24 cellular contexts compared by ENCODE assay signal in the genomic region with DNA sequence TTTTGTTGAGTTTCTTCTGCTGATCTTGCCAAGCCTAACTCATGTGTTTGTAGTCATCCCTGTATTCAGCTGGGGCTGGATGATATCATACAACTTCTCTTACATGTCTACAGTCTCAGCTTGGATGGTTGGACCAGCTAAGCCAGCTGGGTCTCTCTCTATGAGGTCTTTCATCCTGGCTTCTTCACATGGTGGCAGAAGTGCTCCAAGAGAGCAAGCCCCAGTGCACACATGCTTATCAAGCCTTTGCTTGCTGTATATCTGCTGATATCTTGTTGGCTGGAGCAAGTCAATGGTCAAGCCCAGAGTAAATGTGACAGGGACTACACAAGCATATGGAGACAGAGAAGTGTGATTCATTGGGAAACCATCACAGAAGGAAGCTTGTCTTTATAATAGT. TPM values are rescaled to one million over a fixed set of nuclear protein-coding genes. Genes with fewer than 3 reads are reported as not detected.
A peak's percentile ranks its signal among the peaks of the same experiment; 100 is the strongest.
DNase-seq lines count a peak whose midpoint lies in the region; ATAC-seq, FAIRE-seq and TF ChIP-seq lines count a peak whose summit lies in the region.
"Had no signal": no experiment of that assay in that cellular context is flagged by ENCODE, and none has a peak within 500 bp of the region (broad histone marks: within the 10 kb centered on the region; RNA-seq: fewer than 3 reads in every experiment).

No MANE protein-coding gene starts in this region.

- no peak overlapping the region for H3K4me3 Mint-ChIP-seq in activated naive CD4-positive, alpha-beta T cell treated with anti-CD3 and anti-CD28 coated beads for 36 hours
- H3K4me3 Mint-ChIP-seq in stimulated activated memory B cell treated with anti-CD40 and anti-IgM and Interleukin-4, amounts not matched to agents 10 μg/mL and 1 μg/mL and 100 μg/mL, for 72 hours = no peak overlapping the region
- H3K4me3 Mint-ChIP-seq: B cell; CD4-positive, CD25-positive, alpha-beta regulatory T cell; IgD-negative memory B cell had no signal

- TF ChIP-seq POLR2A in IMR-90 (IDR thresholded peaks at IDR 0.05; ENCODE audit: low read depth, low read length) (no peak), K562 (conservative IDR thresholded peaks at IDR 0.05) (no peak)

- no peaks in the 10 kb centered on the region for H3K79me1 ChIP-seq in IMR-90 (ENCODE audit: low read depth in 1 of 2, low read length in 2 of 2)

- dilution Hi-C loops in IMR-90 (cut with HindIII; ENCODE audit: low sequenced_read_pairs, unreplicated experiment) = no loop called here

- no peak overlapping the region for H2BK5ac ChIP-seq in IMR-90 (ENCODE audit: low read depth, low read length, poor library complexity, severe bottlenecking)

- no peaks in the 10 kb centered on the region for H3K36me3 Mint-ChIP-seq in activated naive CD4-positive, alpha-beta T cell treated with anti-CD3 and anti-CD28 coated beads for 36 hours (ENCODE audit: low read depth)
- H3K36me3 Mint-ChIP-seq in stimulated activated memory B cell treated with anti-CD40 and anti-IgM and Interleukin-4, amounts not matched to agents 10 μg/mL and 1 μg/mL and 100 μg/mL, for 72 hours = no peaks in the 10 kb centered on the region
- H3K36me3 Mint-ChIP-seq: CD4-positive, CD25-positive, alpha-beta regulatory T cell; IgD-negative memory B cell had no signal

- no peak overlapping the region for H3K4ac ChIP-seq in IMR-90 (ENCODE audit: low read depth, low read length)

- H3K4me3 ChIP-seq in IMR-90 (ENCODE audit: insufficient read depth, low read depth, low read length) = no peak overlapping the region
- no peak overlapping the region for H3K4me3 ChIP-seq in K562
- H3K4me3 ChIP-seq: HAP-1, PC-9 had no signal

- H3K9me3 Mint-ChIP-seq in activated naive CD4-positive, alpha-beta T cell treated with anti-CD3 and anti-CD28 coated beads for 36 hours = no peaks in the 10 kb centered on the region
- H3K9me3 Mint-ChIP-seq in stimulated activated memory B cell treated with anti-CD40 and anti-IgM and Interleukin-4, amounts not matched to agents 10 μg/mL and 1 μg/mL and 100 μg/mL, for 72 hours = no peaks in the 10 kb centered on the region
- H3K9me3 Mint-ChIP-seq: IgD-negative memory B cell had no signal

- no peak overlapping the region for H3K56ac ChIP-seq in IMR-90 (ENCODE audit: extremely low read depth, insufficient read depth, low read length)

- BruUV-seq in IMR-90 (replicated peaks; lab: Mats Ljungman, UMichigan) (no TSS peak), K562 (replicated peaks; lab: Mats Ljungman, UMichigan) (no TSS peak)

- no peaks in the 10 kb centered on the region for H4K20me1 ChIP-seq in IMR-90 (ENCODE audit: insufficient read depth, low read length)
- H4K20me1 ChIP-seq in K562 (replicated peaks; ENCODE audit: control insufficient read depth, insufficient read depth, low read length) = no peaks in the 10 kb centered on the region

- no peak overlapping the region for H3K9ac ChIP-seq in IMR-90 (ENCODE audit: low read depth, low read length)
- no peak overlapping the region for H3K9ac ChIP-seq in K562 (ENCODE audit: insufficient read depth in 1 of 2, low read depth in 2 of 2, low read length in 2 of 2)
- H3K9ac ChIP-seq: SK-N-SH had no signal

- no peaks in the 10 kb centered on the region for H3K79me2 ChIP-seq in K562 (ENCODE audit: control insufficient read depth, insufficient read depth, low read length)

- ATAC-seq in IMR-90 (ENCODE audit: low read depth) (no peak), K562 (peak; percentile 96), GM21529 (IDR thresholded peaks at IDR 0.05; ENCODE audit: unreplicated experiment) (no peak)
- peak; percentile 50 for ATAC-seq in stimulated activated memory B cell treated with anti-CD40 and anti-IgM and Interleukin-4, amounts not matched to agents 10 μg/mL and 1 μg/mL and 100 μg/mL, for 72 hours

- peak; percentile 78 for FAIRE-seq in K562 (lab: Jason Lieb, UNC)
- FAIRE-seq: A204.1 had no signal

- CTCF ChIA-PET in activated naive CD4-positive, alpha-beta T cell treated with anti-CD3 and anti-CD28 coated beads for 36 hours (lab: Charles Lee) = interaction anchor here (1.6 kb wide), 1 partner anchor 9 kb away, joined by 4 read pairs; no protein-coding TSS in a partner anchor
- CTCF ChIA-PET in IMR-90 (lab: Yijun Ruan, JAX) (no interaction called here), K562 (lab: Yijun Ruan, JAX; ENCODE audit: low intra/inter-chr PET ratio) (no interaction called here)

- no peak overlapping the region for H3K27ac ChIP-seq in IMR-90 (ENCODE audit: insufficient read depth, low read length)
- no peak overlapping the region for H3K27ac ChIP-seq in K562 (ENCODE audit: extremely low read depth, low read depth, low read length)
- H3K27ac ChIP-seq: PC-9 had no signal

- in situ Hi-C loops in IMR-90 (cut with MboI; ENCODE audit: low sequenced_read_pairs) = no loop called here
- in situ Hi-C loops in K562 (cut with MboI) = no loop called here

- no peak overlapping the region for H3K23ac ChIP-seq in IMR-90 (ENCODE audit: low read depth, low read length)

- H3K4me1 ChIP-seq in IMR-90 (ENCODE audit: control insufficient read depth, insufficient read depth, low read length) = no peaks in the 10 kb centered on the region
- H3K4me1 ChIP-seq in K562 (replicated peaks in 1 of 2; ENCODE audit: control insufficient read depth in 2 of 2, insufficient read depth in 2 of 2, low read length in 2 of 2) = peaks cover 0 to 5% of the 10 kb centered on the region in 2 experiments; a peak in 2 of 5 replicates
- H3K4me1 ChIP-seq: HAP-1 had no signal

- H2BK120ac ChIP-seq in IMR-90 (ENCODE audit: low read depth, low read length) = no peak overlapping the region

- H2BK15ac ChIP-seq in IMR-90 (ENCODE audit: low read depth, low read length) = no peak overlapping the region

- TF ChIP-seq RAD21 in IMR-90 (IDR thresholded peaks at IDR 0.05; ENCODE audit: low read length) (no peak), K562 (CRISPR knock-in tag; conservative IDR thresholded peaks at IDR 0.05 in 1 of 2, IDR thresholded peaks at IDR 0.05 in 1 of 2) (peak; percentile 72 to 87)

- H2AK5ac ChIP-seq in IMR-90 (ENCODE audit: low read depth, low read length) = no peak overlapping the region

- H2AFZ ChIP-seq in IMR-90 (replicated peaks; ENCODE audit: low read length, poor library complexity) = no peak overlapping the region
- H2AFZ ChIP-seq in K562 (ENCODE audit: low read depth, low read length) = no peak overlapping the region
- H2AFZ ChIP-seq: PC-9 had no signal

- no peak for TF ChIP-seq CTCF in IMR-90 (conservative IDR thresholded peaks at IDR 0.05; ENCODE audit: low read depth, low read length)
- TF ChIP-seq CTCF in K562 (IDR thresholded peaks at IDR 0.05 in 2 of 3, conservative IDR thresholded peaks at IDR 0.05 in 1 of 3; ENCODE audit: insufficient read depth in 2 of 3, low read depth in 1 of 3, low read length in 3 of 3) = peak; percentile 20 to 56 (median 26); a peak in 3 of 6 replicates

- H4K5ac ChIP-seq in IMR-90 (ENCODE audit: low read depth, low read length) = no peak overlapping the region

- no peak overlapping the region for H4K91ac ChIP-seq in IMR-90 (ENCODE audit: insufficient read depth, low read depth, low read length)

- no peak overlapping the region for H3K4me2 ChIP-seq in IMR-90 (ENCODE audit: low read depth, low read length)
- H3K4me2 ChIP-seq in K562 (ENCODE audit: insufficient read depth, low read length) = no peak overlapping the region
- H3K4me2 ChIP-seq: PC-9, SK-N-SH had no signal

- POLR2A ChIA-PET in IMR-90 (lab: Charles Lee; ENCODE audit: unreplicated experiment) = no interaction called here
- POLR2A ChIA-PET in K562 (lab: Yijun Ruan, JAX) = no interaction called here

- H3K14ac ChIP-seq in IMR-90 (replicated peaks; ENCODE audit: low read depth, low read length) = no peak overlapping the region

- intact Hi-C loops in activated naive CD4-positive, alpha-beta T cell treated with anti-CD3 and anti-CD28 coated beads for 36 hours (cut with micrococcal nuclease) = no loop called here
- intact Hi-C loops in IMR-90 (cut with micrococcal nuclease) (no loop called here), K562 (cut with micrococcal nuclease) (loop anchor here (1.0 to 2.0 kb wide), 2 partner anchors 84 to 145 kb away; a partner anchor contains a TSS)

- peak; percentile 5 for DNase-seq in activated naive CD4-positive, alpha-beta T cell treated with anti-CD3 and anti-CD28 coated beads for 36 hours
- no peak for DNase-seq in activated naive CD4-positive, alpha-beta T cell treated with anti-CD3 and anti-CD28 coated beads, Interleukin-2, amount 50 U/mL, for 16 hours
- no peak for DNase-seq in IMR-90
- peak in 2 of 4 experiments; percentile 35 to 68 for DNase-seq in K562 (ENCODE audit: extremely low read depth in 1 of 4, low spot score in 3 of 4)
- no peak for DNase-seq in NCI-H2227 treated with DMSO at 0.1 percent for 48 hours (lab: John Stamatoyannopoulos, UW)
- no peak for DNase-seq in pons (ENCODE audit: low spot score)
- DNase-seq: CD4-positive, CD25-positive, alpha-beta regulatory T cell; DND-41; Karpas-422; MV-4-11; NCI-H1105 treated with DMSO at 0.1 percent for 48 hours; NCI-H2029 treated with DMSO at 0.1 percent for 48 hours; NCI-H2171; NCI-H446; PC-9; RPMI8226; SHP77; SK-N-SH had no signal

- H2BK20ac ChIP-seq in IMR-90 (ENCODE audit: low read depth, low read length) = no peak overlapping the region

- TF ChIP-seq EP300 in K562 (IDR thresholded peaks at IDR 0.05; ENCODE audit: low read length) = peak; percentile 41; the same call in 1 of the 2 replicates

- no peak overlapping the region for H3K27ac Mint-ChIP-seq in activated naive CD4-positive, alpha-beta T cell treated with anti-CD3 and anti-CD28 coated beads for 36 hours
- no peak overlapping the region for H3K27ac Mint-ChIP-seq in stimulated activated memory B cell treated with anti-CD40 and anti-IgM and Interleukin-4, amounts not matched to agents 10 μg/mL and 1 μg/mL and 100 μg/mL, for 72 hours
- H3K27ac Mint-ChIP-seq: B cell; CD4-positive, CD25-positive, alpha-beta regulatory T cell; IgD-negative memory B cell had no signal

- H3K36me3 ChIP-seq in IMR-90 (ENCODE audit: control insufficient read depth, insufficient read depth, low read length) (no peaks in the 10 kb centered on the region), K562 (ENCODE audit: control insufficient read depth, insufficient read depth, low read length) (no peaks in the 10 kb centered on the region)
- H3K36me3 ChIP-seq: HAP-1 had no signal

- peaks cover 1% of the 10 kb centered on the region for H3K27me3 Mint-ChIP-seq in activated naive CD4-positive, alpha-beta T cell treated with anti-CD3 and anti-CD28 coated beads for 36 hours (ENCODE audit: low read depth)
- H3K27me3 Mint-ChIP-seq in stimulated activated memory B cell treated with anti-CD40 and anti-IgM and Interleukin-4, amounts not matched to agents 10 μg/mL and 1 μg/mL and 100 μg/mL, for 72 hours = no peaks in the 10 kb centered on the region
- H3K27me3 Mint-ChIP-seq: B cell; CD4-positive, CD25-positive, alpha-beta regulatory T cell had no signal

- H3K9me1 ChIP-seq in IMR-90 (ENCODE audit: insufficient read depth, low read length) = no peaks in the 10 kb centered on the region
- H3K9me1 ChIP-seq in K562 (ENCODE audit: control insufficient read depth, insufficient read depth, low read length) = no peaks in the 10 kb centered on the region

- H4K8ac ChIP-seq in IMR-90 (ENCODE audit: low read depth in 2 of 2, low read length in 2 of 2) = no peak overlapping the region

- H3K27me3 ChIP-seq in IMR-90 (ENCODE audit: control insufficient read depth, insufficient read depth, low read length) (no peaks in the 10 kb centered on the region), K562 (ENCODE audit: control insufficient read depth in 2 of 2, insufficient read depth in 2 of 2, low read length in 2 of 2) (no peaks in the 10 kb centered on the region)

- no peak overlapping the region for H3K18ac ChIP-seq in IMR-90 (ENCODE audit: low read depth, low read length)

- no peaks in the 10 kb centered on the region for H3K9me3 ChIP-seq in IMR-90 (ENCODE audit: control insufficient read depth, insufficient read depth, low read length)
- no peaks in the 10 kb centered on the region for H3K9me3 ChIP-seq in K562 (replicated peaks; ENCODE audit: control insufficient read depth, insufficient read depth, low read depth, low read length)
- H3K9me3 ChIP-seq: HAP-1, SK-N-SH had no signal

- peak overlapping the region; percentile 57 for H2AK9ac ChIP-seq in IMR-90 (replicated peaks; ENCODE audit: low read depth, low read length, poor library complexity)

- H3K4me1 Mint-ChIP-seq in activated naive CD4-positive, alpha-beta T cell treated with anti-CD3 and anti-CD28 coated beads for 36 hours (ENCODE audit: low read depth) = no peaks in the 10 kb centered on the region
- H3K4me1 Mint-ChIP-seq in stimulated activated memory B cell treated with anti-CD40 and anti-IgM and Interleukin-4, amounts not matched to agents 10 μg/mL and 1 μg/mL and 100 μg/mL, for 72 hours = no peaks in the 10 kb centered on the region
- H3K4me1 Mint-ChIP-seq: B cell; CD4-positive, CD25-positive, alpha-beta regulatory T cell; IgD-negative memory B cell had no signal

RNA-seq across cellular contexts. Expression of a gene that starts 29.2 kb away (rescaled TPM):
- under 1 TPM; 0.37 to 0.74 TPM for total RNA-seq in activated naive CD4-positive, alpha-beta T cell treated with anti-CD3 and anti-CD28 coated beads for 36 hours
- total RNA-seq in IMR-90 (2012; rRNA removed) (under 0.01 TPM in 2 replicates), K562 (2014; rRNA removed) (1.2 and 2.1 TPM in 2 replicates), K562 (2014; rRNA removed; fragmentation: Illumina TruSeq; extraction: Trizol) (4.3 and 4.5 TPM in 2 replicates), K562 (2015; rRNA removed; fragmentation: Illumina TruSeq; extraction: Trizol) (3.1 and 3.4 TPM in 2 replicates), K562 (2021) (1.9 and 2.1 TPM in 2 replicates)
- polyA plus RNA-seq in IMR-90 (2012; rRNA removed) (not detected in 2 replicates), K562 (2011; rRNA removed) (4.1 and 10.1 TPM in 2 replicates), K562 (2014; fragmentation: Illumina TruSeq; extraction: Trizol) (3.2 and 3.6 TPM in 2 replicates), K562 (2014; fragmentation: Nextera tagmentation; extraction: Ambion mirVana) (1 to 10 TPM; 1.2 to 1.8 TPM), K562 (2014; rRNA removed) (3.2 and 4.1 TPM in 2 replicates)
- not detected in 2 replicates for polyA plus RNA-seq in IMR-90 (2012; cell fraction: cytosol; rRNA removed)
- 0.03 TPM in 1 of 2 replicates, not detected in the other for polyA plus RNA-seq in IMR-90 (2012; cell fraction: nucleus; rRNA removed; ENCODE audit: low replicate concordance)
- total RNA-seq in K562 (2011; cell fraction: chromatin; rRNA removed; ENCODE audit: low replicate concordance) = 8.0 and 18.5 TPM in 2 replicates
- 3.5 and 4.7 TPM in 2 replicates for total RNA-seq in K562 (2011; cell fraction: nucleolus; rRNA removed)
- total RNA-seq in K562 (2011; cell fraction: nucleoplasm; rRNA removed) = 8.0 and 13.5 TPM in 2 replicates
- polyA plus RNA-seq in K562 (2011; cell fraction: cytosol; rRNA removed) = 1.00 and 1.2 TPM in 2 replicates
- 4.9 and 12.0 TPM in 2 replicates for polyA plus RNA-seq in K562 (2011; cell fraction: nucleus; rRNA removed)
- polyA plus RNA-seq in K562 (2012) = 2.0 and 5.6 TPM in 2 replicates
- 3.1 and 7.0 TPM in 2 replicates for polyA minus RNA-seq in K562 (2011; rRNA and poly(A)+ RNA removed)
- polyA minus RNA-seq in K562 (2011; cell fraction: cytosol; rRNA and poly(A)+ RNA removed) = 0.36 and 2.0 TPM in 2 replicates
- 4.0 and 7.0 TPM in 2 replicates for polyA minus RNA-seq in K562 (2011; cell fraction: nucleus; rRNA and poly(A)+ RNA removed)

Comparison
In these comparisons a context has a peak if more than half of its experiments do, and no peak if none do; other contexts are left out.
1. ATAC-seq: peak in K562 (single experiment) and stimulated activated memory B cell treated with anti-CD40 and anti-IgM and Interleukin-4, amounts not matched to agents 10 μg/mL and 1 μg/mL and 100 μg/mL, for 72 hours (single experiment); none in IMR-90 (single experiment) and GM21529 (single experiment).